25 cellular contexts compared by ENCODE assay signal in the genomic region with DNA sequence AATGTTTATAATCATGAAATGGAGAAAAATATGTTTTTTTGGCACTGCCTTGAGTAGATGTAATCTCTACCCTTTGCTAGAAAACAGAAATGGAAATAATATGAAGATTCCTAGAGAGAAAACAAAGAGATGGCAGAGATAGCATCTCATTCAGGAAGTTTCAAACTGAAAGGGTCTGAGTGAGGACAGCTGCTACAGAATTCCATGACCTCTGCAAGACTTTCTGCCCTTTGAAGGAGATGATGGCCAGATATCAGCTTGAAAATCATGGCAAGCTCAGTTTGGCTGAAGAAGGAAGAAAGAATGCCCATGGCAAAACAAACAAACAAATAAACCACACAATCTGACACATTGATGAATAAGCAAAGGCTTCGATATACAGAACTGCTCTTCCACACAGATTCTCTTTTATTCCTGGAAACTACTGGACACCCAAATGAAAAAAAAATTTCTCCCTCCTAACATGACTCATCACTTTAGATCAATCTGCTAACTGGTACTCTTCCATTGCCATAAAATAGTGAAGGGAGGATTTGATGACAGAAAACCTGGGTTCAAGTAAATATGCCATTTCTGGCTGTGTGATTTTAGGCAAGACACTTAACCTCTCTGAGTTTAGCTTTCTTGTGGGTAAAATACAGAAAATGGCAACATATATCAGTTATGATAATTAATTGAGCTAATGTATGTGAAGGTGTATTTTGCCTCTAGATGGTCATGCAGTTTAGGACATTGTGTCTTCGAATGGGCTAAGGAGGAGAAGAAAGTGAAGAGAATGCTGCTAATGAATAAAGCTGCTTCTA.
DNase-seq lines count a peak whose midpoint lies in the region; ATAC-seq, FAIRE-seq and TF ChIP-seq lines count a peak whose summit lies in the region.
"Had no signal": no experiment of that assay in that cellular context is flagged by ENCODE, and none has a peak within 500 bp of the region (broad histone marks: within the 10 kb centered on the region; RNA-seq: fewer than 3 reads in every experiment).

No MANE protein-coding gene starts in this region.

- no peaks in the 10 kb centered on the region for H3K9me3 ChIP-seq in osteoblast (ENCODE audit: low read depth, low read length)
- H3K9me3 ChIP-seq: Caco-2, SJSA1 had no signal

- H3K4me2 ChIP-seq in osteoblast (ENCODE audit: insufficient read depth, low read length): no peak overlapping the region

- H2AFZ ChIP-seq in osteoblast (ENCODE audit: low read length): no peak overlapping the region

- TF ChIP-seq POLR2A in GM12891 (IDR thresholded peaks at IDR 0.05; ENCODE audit: low read depth, low read length): no peak

- H3K27me3 ChIP-seq in osteoblast (ENCODE audit: insufficient read depth, low read length): peaks cover 11% of the 10 kb centered on the region
- H3K27me3 ChIP-seq: SJSA1 had no signal

- H3K4me1 ChIP-seq in osteoblast (ENCODE audit: insufficient read depth, low read length): no peaks in the 10 kb centered on the region

- H3K27ac ChIP-seq in osteoblast (ENCODE audit: low read depth, low read length): no peak overlapping the region
- H3K27ac ChIP-seq: SJSA1 had no signal

- H3K4me3 ChIP-seq in epithelial cell of esophagus (ENCODE audit: low read length) (no peak overlapping the region), osteoblast (ENCODE audit: insufficient read depth, low read length) (no peak overlapping the region)
- H3K4me3 ChIP-seq: SJSA1 had no signal

- H3K36me3 ChIP-seq in osteoblast (ENCODE audit: insufficient read depth, low read length): no peaks in the 10 kb centered on the region
- H3K36me3 ChIP-seq: SJSA1 had no signal

- no peaks in the 10 kb centered on the region for H3K79me2 ChIP-seq in osteoblast (ENCODE audit: insufficient read depth, low read length)

- FAIRE-seq in GM12891 (lab: Jason Lieb, UNC): peak; percentile 51
- FAIRE-seq: GM12892, H54, HTR-8/SVneo, RCC 7860 had no signal

- no peak for TF ChIP-seq CTCF in epithelial cell of esophagus (IDR thresholded peaks at IDR 0.05; ENCODE audit: insufficient read depth, low read depth, low read length, missing control alignments)
- no peak for TF ChIP-seq CTCF in osteoblast (IDR thresholded peaks at IDR 0.05; ENCODE audit: extremely low read depth, low read depth, low read length)
- TF ChIP-seq CTCF in omental fat pad (IDR thresholded peaks at IDR 0.05): no peak

- no peaks in the 10 kb centered on the region for H4K20me1 ChIP-seq in osteoblast (ENCODE audit: insufficient read depth, low read length)

- ATAC-seq in omental fat pad (ENCODE audit: low FRiP score): no peak
- no peak for ATAC-seq in HG03432 (IDR thresholded peaks at IDR 0.05; ENCODE audit: unreplicated experiment)
- ATAC-seq: Right ventricle myocardium inferior had no signal

- DNase-seq in GM12891 (ENCODE audit: insufficient read length, low spot score) (no peak), M059J (ENCODE audit: low read depth) (peak; percentile 16), epithelial cell of esophagus (ENCODE audit: low read depth) (peak; percentile 6), osteoblast (ENCODE audit: insufficient read length, low spot score, missing footprints) (peak; percentile 13), omental fat pad (ENCODE audit: low spot score) (no peak), cerebellum (ENCODE audit: low spot score) (no peak)
- DNase-seq: Caco-2; CD4-positive, alpha-beta T cell; DMS 273 treated with DMSO at 0.1 percent for 48 hours; DND-41; Karpas-422; MM.1S; NCI-H1048; NCI-H1417 treated with DMSO at 0.1 percent for 48 hours; NCI-H187; NCI-H446; NCI-H526; OCI-M1 had no signal

TF ChIP-seq in GM12891, 5 proteins besides CTCF, POLR2A, EP300 and RAD21:
- TF ChIP-seq SPI1 (IDR thresholded peaks at IDR 0.05; ENCODE audit: low read depth, low read length): no peak
- no peak for TF ChIP-seq TAF1 (IDR thresholded peaks at IDR 0.05; ENCODE audit: low read depth, low read length)
- TF ChIP-seq PAX5 (IDR thresholded peaks at IDR 0.05; ENCODE audit: insufficient read depth, low read length, severe bottlenecking): no peak
- TF ChIP-seq POLR2AphosphoS5 (IDR thresholded peaks at IDR 0.05; ENCODE audit: low read depth, low read length): no peak
- TF ChIP-seq POU2F2 (IDR thresholded peaks at IDR 0.05; ENCODE audit: low read depth, low read length): no peak

Comparison
In these comparisons a context has a peak if more than half of its experiments do, and no peak if none do; other contexts are left out.
1. DNase-seq: peak in M059J (single experiment), epithelial cell of esophagus (single experiment) and osteoblast (single experiment); none in GM12891 (single experiment), omental fat pad (single experiment) and cerebellum (single experiment).